Comparison of ENCODE assay signal across 24 cellular contexts in the genomic region with DNA sequence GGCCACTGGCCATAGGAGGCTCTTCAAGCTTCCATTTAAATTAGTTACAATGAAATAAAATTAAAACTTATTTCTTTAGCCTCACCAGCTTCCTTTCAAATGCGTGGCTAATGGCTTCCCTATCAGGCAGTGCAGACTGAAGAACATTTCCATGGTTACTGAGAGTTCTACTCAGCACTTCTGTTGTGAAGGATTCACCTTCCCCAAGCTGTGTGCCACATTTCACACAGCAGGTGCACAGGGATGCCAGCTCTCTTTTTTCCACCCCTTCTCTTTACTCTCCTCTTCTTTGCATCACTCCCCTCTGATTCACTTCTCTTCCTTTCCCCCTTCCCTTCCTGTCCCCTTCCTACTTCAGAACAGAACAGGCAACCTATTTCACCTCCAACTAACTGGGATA. TPM values are rescaled to one million over a fixed set of nuclear protein-coding genes. Genes with fewer than 3 reads are reported as not detected.
"Had no signal": no experiment of that assay in that cellular context is flagged by ENCODE, and none has a peak within 500 bp of the region (broad histone marks: within the 10 kb centered on the region; RNA-seq: fewer than 3 reads in every experiment).

No MANE protein-coding gene starts in this region.

- ATAC-seq: Panc1, SK-N-SH treated with all-trans-retinoic acid at 6 μM for 48 hours had no signal

- H3K4me1 ChIP-seq: SJCRH30 had no signal

- DNase-seq: Karpas-422, KG1, MG63, NCI-H1092, NCI-H1417 treated with DMSO at 0.1 percent for 48 hours, NCI-H146, NCI-H1694 treated with DMSO at 0.1 percent for 48 hours, NCI-H1930, NCI-H2081, NCI-H2107, NCI-H2171 treated with DMSO at 0.1 percent for 48 hours, NCI-H345, NCI-H446 treated with DMSO at 0.1 percent for 48 hours, NCI-H510A treated with DMSO at 0.1 percent for 48 hours, NCI-H526, NCI-H82, SHP77 treated with DMSO at 0.1 percent for 48 hours, SJCRH30, T-helper 1 cell had no signal

- H3K36me3 ChIP-seq: MG63, SJCRH30 had no signal

- FAIRE-seq: HTR-8/SVneo had no signal

- H3K27ac ChIP-seq: HL-60, RWPE1, SJCRH30 had no signal

- H3K27me3 ChIP-seq: MG63, SJCRH30 had no signal

- H3K4me3 ChIP-seq: MG63, SJCRH30 had no signal

- H3K9me3 ChIP-seq: MG63, SJCRH30 had no signal

RNA-seq across cellular contexts. Expression of a gene that starts 0.8 kb away (rescaled TPM):
- total RNA-seq: SJCRH30 had no signal

RNA-seq across cellular contexts. Expression of a gene that starts 23.1 kb away (rescaled TPM):
- total RNA-seq: SJCRH30 had no signal

RNA-seq across cellular contexts. Expression of a gene that starts 25.1 kb away (rescaled TPM):
- total RNA-seq: SJCRH30 had no signal
